8 cellular contexts compared by ENCODE assay signal in genomic region chr4:150867148-150867547, GRCh38.
DNase-seq lines count a peak whose midpoint lies in the region; ATAC-seq and TF ChIP-seq lines count a peak whose summit lies in the region.

No MANE protein-coding gene starts in this region.

- no peak overlapping the region for H3K4me3 ChIP-seq in adrenal gland
- no peak overlapping the region for H3K4me3 ChIP-seq in sigmoid colon

- ATAC-seq in GM19452 (IDR thresholded peaks at IDR 0.05; ENCODE audit: unreplicated experiment) (peak; percentile 83), HG03457 (IDR thresholded peaks at IDR 0.05; ENCODE audit: unreplicated experiment) (peak; percentile 84), left ventricle myocardium superior (peak; percentile 67)

- H3K27ac ChIP-seq in adrenal gland (no peak overlapping the region), sigmoid colon (no peak overlapping the region)

- H3K36me3 ChIP-seq in adrenal gland (replicated peaks in 1 of 2) = no peaks in the 10 kb centered on the region
- H3K36me3 ChIP-seq in sigmoid colon = no peaks in the 10 kb centered on the region

- no peaks in the 10 kb centered on the region for H3K4me1 ChIP-seq in adrenal gland (replicated peaks in 1 of 2)
- H3K4me1 ChIP-seq in sigmoid colon = peaks cover 0 to 4% (median 0%) of the 10 kb centered on the region in 4 donors

- TF ChIP-seq POLR2A in adrenal gland (IDR thresholded peaks at IDR 0.05) (no peak), sigmoid colon (IDR thresholded peaks at IDR 0.05) (no peak)

- H3K27me3 ChIP-seq in adrenal gland (no peaks in the 10 kb centered on the region), sigmoid colon (no peaks in the 10 kb centered on the region)

- DNase-seq in activated CD4-positive, CD25-positive, alpha-beta regulatory T cell treated with anti-CD3 and anti-CD28 coated beads, Interleukin-2, amount 50 U/mL, for 16 hours (ENCODE audit: low read depth, low spot score) = peak; percentile 28
- no peak for DNase-seq in activated CD4-positive, CD25-positive, alpha-beta regulatory T cell treated with anti-CD3 and anti-CD28 coated beads, Interleukin-2, amount 50 U/mL, for 72 hours
- DNase-seq in NCI-H460 (ENCODE audit: extremely low read depth, low read depth) (peak; percentile 78), adrenal gland (peak in 5 of 7 donors; percentile 32 to 57 (median 48)), left ventricle myocardium superior (no peak), sigmoid colon (no peak)

- TF ChIP-seq CTCF in adrenal gland (IDR thresholded peaks at IDR 0.05) (peak; percentile 50 to 86 (median 69)), sigmoid colon (IDR thresholded peaks at IDR 0.05) (peak; percentile 39 to 70 (median 50))

- intact Hi-C loops in adrenal gland (cut with DNase I) = loop anchor here in 1 of 2 donors (10.0 kb wide), 1 partner anchor 572 kb away; no protein-coding TSS in a partner anchor
- intact Hi-C loops in left ventricle myocardium superior (cut with micrococcal nuclease) = loop anchor here (5.0 to 10.0 kb wide), 2 partner anchors 570 to 862 kb away; no protein-coding TSS in a partner anchor
- intact Hi-C loops in sigmoid colon (cut with DNase I) = loop anchor here (2.0 to 10.0 kb wide), 5 partner anchors 280 to 885 kb away; no protein-coding TSS in a partner anchor

- TF ChIP-seq EP300 in sigmoid colon (IDR thresholded peaks at IDR 0.05) = no peak

- H3K9me3 ChIP-seq in adrenal gland (replicated peaks in 1 of 3) (no peaks in the 10 kb centered on the region), sigmoid colon (no peaks in the 10 kb centered on the region)

- WGBS in adrenal gland, 4 donors = 4 to 7% (median 6%) methylated on average over 4 of the region's 4 CpGs
- 6 to 20% methylated on average over 4 of the region's 4 CpGs for WGBS in sigmoid colon, 2 donors

Comparison
In these comparisons a context has a peak if more than half of its experiments do, and no peak if none do; other contexts are left out.
1. DNase-seq: peak in activated CD4-positive, CD25-positive, alpha-beta regulatory T cell treated with anti-CD3 and anti-CD28 coated beads, Interleukin-2, amount 50 U/mL, for 16 hours (single experiment), NCI-H460 (single experiment) and adrenal gland (5 of 7); none in activated CD4-positive, CD25-positive, alpha-beta regulatory T cell treated with anti-CD3 and anti-CD28 coated beads, Interleukin-2, amount 50 U/mL, for 72 hours (single experiment), left ventricle myocardium superior (single experiment) and sigmoid colon (single experiment).
2. Peak in every context shown above with its lines, with median percentiles within 50 percentile points of each other: ATAC-seq.